Comparison of ENCODE assay signal across 9 cellular contexts in genomic region chr3:122754867-122755835, GRCh38. TPM values are rescaled to one million over a fixed set of nuclear protein-coding genes. Genes with fewer than 3 reads are reported as not detected.
DNase-seq lines count a peak whose midpoint lies in the region; ATAC-seq, FAIRE-seq and TF ChIP-seq lines count a peak whose summit lies in the region.
"Had no signal": no experiment of that assay in that cellular context is flagged by ENCODE, and none has a peak within 500 bp of the region (broad histone marks: within the 10 kb centered on the region; RNA-seq: fewer than 3 reads in every experiment).

No MANE protein-coding gene starts in this region.

- H3K4me1 Mint-ChIP-seq in activated CD4-positive, alpha-beta T cell treated with anti-CD3 and anti-CD28 coated beads for 36 hours = no peaks in the 10 kb centered on the region
- peaks cover 3% of the 10 kb centered on the region for H3K4me1 Mint-ChIP-seq in astrocyte (ENCODE audit: low read depth, unreplicated experiment)

- no peaks in the 10 kb centered on the region for H3K79me2 ChIP-seq in astrocyte (ENCODE audit: insufficient read depth, low read length)

- no peak overlapping the region for H3K4me2 ChIP-seq in astrocyte (ENCODE audit: low read length)

- DNase-seq in activated CD4-positive, alpha-beta T cell treated with anti-CD3 and anti-CD28 coated beads for 36 hours = peak; percentile 18
- no peak for DNase-seq in activated CD4-positive, alpha-beta T cell treated with anti-CD3 and anti-CD28 coated beads, Interleukin-2, amount 50 U/mL, for 4 hours
- DNase-seq in astrocyte (ENCODE audit: low read depth) = no peak
- DNase-seq in left kidney (ENCODE audit: low read depth, low spot score) = peak; percentile 65
- DNase-seq in NCI-H1092 treated with DMSO at 0.1 percent for 48 hours (lab: John Stamatoyannopoulos, UW) = no peak
- no peak for DNase-seq in NCI-H1694 treated with DMSO at 0.1 percent for 48 hours (lab: John Stamatoyannopoulos, UW)
- DNase-seq in posterior vena cava (ENCODE audit: low spot score) = no peak

- CTCF ChIA-PET in activated CD4-positive, alpha-beta T cell treated with anti-CD3 and anti-CD28 coated beads for 36 hours (lab: Charles Lee) = interaction anchor here (0.5 to 2.5 kb wide), 26 partner anchors 10 to 659 kb away, joined by 3 to 11 read pairs (median 4); partner anchors contain the start of gene SEMA5B

- TF ChIP-seq CTCF in astrocyte (IDR thresholded peaks at IDR 0.05; ENCODE audit: insufficient read depth, low read depth, low read length) = peak; percentile 66

- POLR2A ChIA-PET in activated CD4-positive, alpha-beta T cell treated with anti-CD3 and anti-CD28 coated beads for 36 hours (lab: Charles Lee) = no interaction called here

- ATAC-seq in activated CD4-positive, alpha-beta T cell treated with anti-CD3 and anti-CD28 coated beads for 36 hours = peak; percentile 87
- peak; percentile 74 for ATAC-seq in HG03354 (IDR thresholded peaks at IDR 0.05; ENCODE audit: poor library complexity, severe bottlenecking, unreplicated experiment)

- H3K27me3 Mint-ChIP-seq in activated CD4-positive, alpha-beta T cell treated with anti-CD3 and anti-CD28 coated beads for 36 hours = no peaks in the 10 kb centered on the region
- H3K27me3 Mint-ChIP-seq in astrocyte (ENCODE audit: low read depth, unreplicated experiment) = no peaks in the 10 kb centered on the region

- intact Hi-C loops in activated CD4-positive, alpha-beta T cell treated with anti-CD3 and anti-CD28 coated beads for 36 hours (cut with DNase I, micrococcal nuclease) = loop anchor here (1.0 to 2.0 kb wide), 2 partner anchors 273 to 274 kb away; no protein-coding TSS in a partner anchor
- intact Hi-C loops in posterior vena cava (cut with DNase I) = no loop called here

- H2AFZ ChIP-seq in astrocyte (ENCODE audit: low read depth, low read length) = no peak overlapping the region

- H3K36me3 ChIP-seq in astrocyte (ENCODE audit: insufficient read depth, low read length) = no peaks in the 10 kb centered on the region

- no peaks in the 10 kb centered on the region for H3K9me3 Mint-ChIP-seq in activated CD4-positive, alpha-beta T cell treated with anti-CD3 and anti-CD28 coated beads for 36 hours (ENCODE audit: low read depth)
- no peaks in the 10 kb centered on the region for H3K9me3 Mint-ChIP-seq in astrocyte (ENCODE audit: unreplicated experiment)

- H3K27me3 ChIP-seq in astrocyte (ENCODE audit: insufficient read depth, low read length) = no peaks in the 10 kb centered on the region

- no peak overlapping the region for H3K9ac ChIP-seq in astrocyte (ENCODE audit: low read length)

- no peak overlapping the region for H3K27ac ChIP-seq in astrocyte (ENCODE audit: low read depth, low read length)

- no peaks in the 10 kb centered on the region for H4K20me1 ChIP-seq in astrocyte (ENCODE audit: insufficient read depth, low read length)

- no peak for FAIRE-seq in astrocyte (lab: Jason Lieb, UNC)
- FAIRE-seq: A204.1 had no signal

- no peak overlapping the region for H3K27ac Mint-ChIP-seq in activated CD4-positive, alpha-beta T cell treated with anti-CD3 and anti-CD28 coated beads for 36 hours
- H3K27ac Mint-ChIP-seq in astrocyte (ENCODE audit: unreplicated experiment) = no peak overlapping the region

- no peak overlapping the region for H3K4me3 Mint-ChIP-seq in activated CD4-positive, alpha-beta T cell treated with anti-CD3 and anti-CD28 coated beads for 36 hours
- H3K4me3 Mint-ChIP-seq in astrocyte (ENCODE audit: unreplicated experiment) = no peak overlapping the region

- H3K4me3 ChIP-seq in astrocyte (ENCODE audit: insufficient read depth, low read depth, low read length) = no peak overlapping the region

- no peaks in the 10 kb centered on the region for H3K4me1 ChIP-seq in astrocyte (ENCODE audit: insufficient read depth, low read length)

- H3K36me3 Mint-ChIP-seq in activated CD4-positive, alpha-beta T cell treated with anti-CD3 and anti-CD28 coated beads for 36 hours (ENCODE audit: low read depth) = peaks cover 13% of the 10 kb centered on the region
- H3K36me3 Mint-ChIP-seq in astrocyte (ENCODE audit: low read depth, unreplicated experiment) = peaks cover 4% of the 10 kb centered on the region

- no peaks in the 10 kb centered on the region for H3K9me3 ChIP-seq in astrocyte (ENCODE audit: insufficient read depth, low read depth, low read length)

RNA-seq across cellular contexts. Expression of gene HSPBAP1, which starts 38.5 kb away (rescaled TPM):
- total RNA-seq in activated CD4-positive, alpha-beta T cell treated with anti-CD3 and anti-CD28 coated beads for 36 hours = 1 to 10 TPM; 3.9 to 4.4 TPM
- total RNA-seq in astrocyte (4.1 and 4.3 TPM in 2 replicates), posterior vena cava (1 to 10 TPM; 7.8 to 9.1 TPM)

RNA-seq across cellular contexts. Expression of gene SLC49A4, which starts 39.7 kb away (rescaled TPM):
- 1 to 10 TPM; 1.4 to 2.2 TPM for total RNA-seq in activated CD4-positive, alpha-beta T cell treated with anti-CD3 and anti-CD28 coated beads for 36 hours
- total RNA-seq in astrocyte (18.0 and 18.4 TPM in 2 replicates), posterior vena cava (1 to 10 TPM; 7.0 to 7.5 TPM)

Comparison
In these comparisons a context has a peak if more than half of its experiments do, and no peak if none do; other contexts are left out.
1. DNase-seq: peak in activated CD4-positive, alpha-beta T cell treated with anti-CD3 and anti-CD28 coated beads for 36 hours (single experiment) and left kidney (single experiment); none in activated CD4-positive, alpha-beta T cell treated with anti-CD3 and anti-CD28 coated beads, Interleukin-2, amount 50 U/mL, for 4 hours (0 of 2), astrocyte (single experiment), NCI-H1092 treated with DMSO at 0.1 percent for 48 hours (single experiment), NCI-H1694 treated with DMSO at 0.1 percent for 48 hours (single experiment) and posterior vena cava (single experiment).
2. intact Hi-C loops: an anchor here in activated CD4-positive, alpha-beta T cell treated with anti-CD3 and anti-CD28 coated beads for 36 hours (1.0 to 2.0 kb wide); none called in posterior vena cava.